9 cellular contexts compared by ENCODE assay signal in genomic region chr13:30119476-30119875, GRCh38.
DNase-seq lines count a peak whose midpoint lies in the region; ATAC-seq and TF ChIP-seq lines count a peak whose summit lies in the region.
"Had no signal": no experiment of that assay in that cellular context is flagged by ENCODE, and none has a peak within 500 bp of the region (broad histone marks: within the 10 kb centered on the region; RNA-seq: fewer than 3 reads in every experiment).

No MANE protein-coding gene starts in this region.

- intact Hi-C loops in PC-3 (cut with micrococcal nuclease): loop anchor here (5.0 kb wide), 1 partner anchor 362 kb away; no protein-coding TSS in a partner anchor

- DNase-seq in Daoy (ENCODE audit: low read depth) (peak; percentile 72), PC-3 (peak; percentile 82), CD1c-positive myeloid dendritic cell (ENCODE audit: extremely low spot score) (no peak), kidney glomerular epithelial cell (lab: John Stamatoyannopoulos, UW) (no peak)
- no peak for DNase-seq in central memory CD8-positive, alpha-beta T cell (ENCODE audit: low spot score in 2 of 2)
- DNase-seq: body of pancreas; stimulated activated CD4-positive, alpha-beta T cell treated with anti-CD3 and anti-CD28 coated beads, Interleukin-4, amount 100 ng/mL, for 24 hours had no signal

- H3K36me3 Mint-ChIP-seq in central memory CD8-positive, alpha-beta T cell (ENCODE audit: insufficient read depth): peaks cover 3% of the 10 kb centered on the region

- H3K4me1 ChIP-seq in PC-3 (ENCODE audit: insufficient read depth, low read length): peaks cover 14% of the 10 kb centered on the region
- H3K4me1 ChIP-seq in rectal smooth muscle tissue (ENCODE audit: control insufficient read depth, insufficient read depth, low read length): peaks cover 21% of the 10 kb centered on the region

- H3K9me2 ChIP-seq in PC-3 (replicated peaks; ENCODE audit: low read length): no peaks in the 10 kb centered on the region

- H3K27me3 Mint-ChIP-seq in central memory CD8-positive, alpha-beta T cell: no peaks in the 10 kb centered on the region

- ATAC-seq in PC-3 (peak; percentile 71), GM21526 (IDR thresholded peaks at IDR 0.05; ENCODE audit: low FRiP score, unreplicated experiment) (no peak)
- ATAC-seq in central memory CD8-positive, alpha-beta T cell (replicated peaks; ENCODE audit: extremely low read depth, poor library complexity, severe bottlenecking): peak; percentile 41
- ATAC-seq: body of pancreas had no signal

- peak overlapping the region; percentile 73 for H3K4me2 ChIP-seq in PC-3 (ENCODE audit: low read length)

- no peaks in the 10 kb centered on the region for H3K9me3 Mint-ChIP-seq in central memory CD8-positive, alpha-beta T cell

- H3K4me3 ChIP-seq in PC-3 (ENCODE audit: low read length) (peak overlapping the region; percentile 49; the same call in 1 of the 2 replicates), rectal smooth muscle tissue (ENCODE audit: low read length) (peak overlapping the region; percentile 40)
- H3K4me3 ChIP-seq: body of pancreas had no signal

- no peaks in the 10 kb centered on the region for H4K20me1 ChIP-seq in PC-3 (ENCODE audit: low read length)

- no peak for TF ChIP-seq CTCF in PC-3 (conservative IDR thresholded peaks at IDR 0.05; ENCODE audit: low read depth, low read length)

- H3K4me1 Mint-ChIP-seq in central memory CD8-positive, alpha-beta T cell: peaks cover 37% of the 10 kb centered on the region

- H3K9me3 ChIP-seq in PC-3 (ENCODE audit: low read length): no peaks in the 10 kb centered on the region
- H3K9me3 ChIP-seq: body of pancreas had no signal

- CTCF ChIA-PET in PC-3 (lab: Charles Lee): no interaction called here

- BruUV-seq in PC-3 (replicated peaks; lab: Mats Ljungman, UMichigan): no TSS peak

- POLR2A ChIA-PET in PC-3 (lab: Charles Lee; ENCODE audit: unreplicated experiment): no interaction called here

- no peaks in the 10 kb centered on the region for H3K79me2 ChIP-seq in PC-3 (ENCODE audit: low read length)

- peak overlapping the region; percentile 66 for H2AFZ ChIP-seq in PC-3 (ENCODE audit: low read length)

- no peaks in the 10 kb centered on the region for H3K36me3 ChIP-seq in PC-3 (ENCODE audit: low read depth, low read length)
- H3K36me3 ChIP-seq in rectal smooth muscle tissue (ENCODE audit: control insufficient read depth, insufficient read depth, low read length): no peaks in the 10 kb centered on the region

- H3F3A ChIP-seq in PC-3 (ENCODE audit: low read length, unreplicated experiment): no peaks in the 10 kb centered on the region

- H3K27ac Mint-ChIP-seq in central memory CD8-positive, alpha-beta T cell (ENCODE audit: low read depth): peak overlapping the region; percentile 8

- H3K9ac ChIP-seq in PC-3 (ENCODE audit: low read length) (peak overlapping the region; percentile 6; the same call in 1 of the 2 replicates), rectal smooth muscle tissue (ENCODE audit: low read length) (no peak overlapping the region)

- H3K27ac ChIP-seq in PC-3 (ENCODE audit: low read length) (peak overlapping the region; percentile 47), rectal smooth muscle tissue (ENCODE audit: low read depth, low read length) (peak overlapping the region; percentile 86)
- H3K27ac ChIP-seq: body of pancreas had no signal

- H3K4me3 Mint-ChIP-seq in central memory CD8-positive, alpha-beta T cell: peak overlapping the region; percentile 0

- H3K27me3 ChIP-seq in PC-3 (ENCODE audit: low read length): no peaks in the 10 kb centered on the region
- no peaks in the 10 kb centered on the region for H3K27me3 ChIP-seq in rectal smooth muscle tissue (ENCODE audit: control insufficient read depth, insufficient read depth, low read length)
- H3K27me3 ChIP-seq: body of pancreas had no signal

Comparison
In these comparisons a context has a peak if more than half of its experiments do, and no peak if none do; other contexts are left out.
1. DNase-seq: peak in Daoy (single experiment) and PC-3 (single experiment); none in central memory CD8-positive, alpha-beta T cell (0 of 2), CD1c-positive myeloid dendritic cell (single experiment) and kidney glomerular epithelial cell (single experiment).